In the genomic region with DNA sequence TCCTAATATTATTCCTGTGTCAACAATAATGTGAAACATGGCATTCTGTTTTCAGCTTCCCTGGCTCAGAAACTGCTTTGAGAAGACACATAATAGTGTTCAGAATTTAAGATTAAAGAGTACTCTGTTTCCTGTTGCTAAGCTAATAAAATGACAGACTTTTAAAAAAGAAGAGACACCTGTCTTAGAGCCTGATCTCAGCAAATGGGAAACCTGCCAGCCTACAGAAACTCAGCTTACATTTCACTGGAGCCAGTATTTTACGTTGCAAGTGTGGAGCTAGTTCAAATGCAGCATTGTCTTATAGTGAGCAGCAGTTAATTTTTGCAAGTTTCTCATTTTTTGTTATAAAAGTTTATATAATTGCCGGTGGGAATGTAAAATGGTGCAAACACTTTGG, we compare ENCODE assay signal across 19 cellular contexts. TPM values are rescaled to one million over a fixed set of nuclear protein-coding genes. Genes with fewer than 3 reads are reported as not detected.
DNase-seq lines count a peak whose midpoint lies in the region; ATAC-seq and TF ChIP-seq lines count a peak whose summit lies in the region.
"Had no signal": no experiment of that assay in that cellular context is flagged by ENCODE, and none has a peak within 500 bp of the region (broad histone marks: within the 10 kb centered on the region; RNA-seq: fewer than 3 reads in every experiment).

No MANE protein-coding gene starts in this region.

- H3K4me2 ChIP-seq in DND-41 (ENCODE audit: insufficient read depth, low read length): no peak overlapping the region
- H3K4me2 ChIP-seq: BLaER1 treated with 17β-estradiol and CSF1 and Interleukin-3, amounts not matched to agents 10 nM and 100 nM; GM23338 had no signal

- peaks cover 12% of the 10 kb centered on the region for H3K4me1 ChIP-seq in DND-41 (ENCODE audit: insufficient read depth, low read length)
- H3K4me1 ChIP-seq in sigmoid colon: peaks cover 0 to 62% (median 39%) of the 10 kb centered on the region in 4 donors
- H3K4me1 ChIP-seq: BLaER1 treated with 17β-estradiol and CSF1 and Interleukin-3, amounts not matched to agents 10 nM and 100 nM had no signal

- no peak overlapping the region for H2AFZ ChIP-seq in DND-41 (ENCODE audit: low read depth, low read length)
- H2AFZ ChIP-seq: GM23338 had no signal

- H3K9ac ChIP-seq in DND-41 (ENCODE audit: low read depth, low read length): no peak overlapping the region
- H3K9ac ChIP-seq: BLaER1 treated with 17β-estradiol and CSF1 and Interleukin-3, amounts not matched to agents 10 nM and 100 nM had no signal

- H3K27me3 ChIP-seq in DND-41 (ENCODE audit: insufficient read depth, low read length, poor library complexity) (no peaks in the 10 kb centered on the region), sigmoid colon (no peaks in the 10 kb centered on the region)
- H3K27me3 ChIP-seq: BLaER1 treated with 17β-estradiol and CSF1 and Interleukin-3, amounts not matched to agents 10 nM and 100 nM had no signal

- H3K27ac ChIP-seq in DND-41 (ENCODE audit: low read length) (no peak overlapping the region), sigmoid colon (peak overlapping the region in 3 of 4 donors; percentile 78 to 86 (median 83))
- H3K27ac ChIP-seq: BLaER1 treated with 17β-estradiol and CSF1 and Interleukin-3, amounts not matched to agents 10 nM and 100 nM; HL-60 had no signal

- intact Hi-C loops in sigmoid colon (cut with DNase I): loop anchor here (5.0 kb wide), 1 partner anchor 38 kb away; no protein-coding TSS in a partner anchor
- intact Hi-C loops in left cardiac atrium (cut with DNase I): no loop called here

- TF ChIP-seq CTCF in DND-41 (IDR thresholded peaks at IDR 0.05; ENCODE audit: borderline replicate concordance, extremely low read depth, low read length, poor library complexity, severe bottlenecking) (no peak), LNCaP clone FGC (IDR thresholded peaks at IDR 0.05; ENCODE audit: control insufficient read depth, extremely low read depth, insufficient read depth) (no peak), sigmoid colon (IDR thresholded peaks at IDR 0.05) (no peak)

- 0 out of 3 replicates have a peak, but pooled peaks have one; percentile 42 for ATAC-seq in DND-41 (ENCODE audit: insufficient read depth, low read depth)
- ATAC-seq in left cardiac atrium: no peak
- ATAC-seq: CD8-positive, alpha-beta T cell; GM23338 had no signal

- H3K36me3 ChIP-seq in DND-41 (ENCODE audit: insufficient read depth, low read length) (peaks cover 5% of the 10 kb centered on the region), sigmoid colon (peaks cover 0 to 10% (median 0%) of the 10 kb centered on the region in 4 donors)

- H3K9me3 ChIP-seq in DND-41 (ENCODE audit: insufficient read depth, low read length, severe bottlenecking) (no peaks in the 10 kb centered on the region), sigmoid colon (no peaks in the 10 kb centered on the region)

- TF ChIP-seq EP300 in sigmoid colon (IDR thresholded peaks at IDR 0.05): no peak

- DNase-seq in DND-41: no peak
- peak; percentile 54 for DNase-seq in LNCaP clone FGC (ENCODE audit: low read depth)
- DNase-seq in myocyte (ENCODE audit: low read depth): peak; percentile 67
- DNase-seq in sigmoid colon: no peak
- DNase-seq in stimulated activated CD4-positive, alpha-beta T cell treated with anti-CD3 and anti-CD28 coated beads, Interleukin-2, amount 100 ng/mL, for 48 hours: no peak
- DNase-seq in middle frontal gyrus (ENCODE audit: extremely low spot score, low spot score): no peak
- no peak for DNase-seq in NCI-H748 treated with DMSO at 0.1 percent for 48 hours (lab: John Stamatoyannopoulos, UW)
- no peak for DNase-seq in left cardiac atrium
- DNase-seq: Calu3; CD8-positive, alpha-beta T cell; DMS79; GF-D8; HCEC 1CT had no signal

- no peak for TF ChIP-seq POLR2A in sigmoid colon (IDR thresholded peaks at IDR 0.05)

- H3K4me3 ChIP-seq in DND-41 (ENCODE audit: low read depth in 1 of 2, low read length in 2 of 2) (no peak overlapping the region), LNCaP clone FGC (ENCODE audit: low read depth, low read length) (no peak overlapping the region), sigmoid colon (no peak overlapping the region)
- H3K4me3 ChIP-seq: BLaER1 treated with 17β-estradiol and CSF1 and Interleukin-3, amounts not matched to agents 10 nM and 100 nM; GM23338 had no signal

- H3K79me2 ChIP-seq in DND-41 (ENCODE audit: insufficient read depth, low read length): no peaks in the 10 kb centered on the region

- WGBS in sigmoid colon, 2 donors: 73 to 91% methylated on average over 2 of the region's 2 CpGs

- H4K20me1 ChIP-seq in DND-41 (ENCODE audit: insufficient read depth, low read length): no peaks in the 10 kb centered on the region
- H4K20me1 ChIP-seq: BLaER1 treated with 17β-estradiol and CSF1 and Interleukin-3, amounts not matched to agents 10 nM and 100 nM had no signal

RNA-seq across cellular contexts. Expression of a gene that starts 28.8 kb away (rescaled TPM):
- 16.9 and 29.0 TPM in 2 replicates for total RNA-seq in myocyte
- polyA plus RNA-seq in myocyte (2012): 9.8 TPM
- 100 to 1,000 TPM; 171 to 291 (median 193) TPM for total RNA-seq in sigmoid colon
- 10 to 100 TPM in 1 of 3 donors, 1 to 10 TPM in 2; 5.1 to 15.0 (median 9.4) TPM for polyA plus RNA-seq in sigmoid colon
- total RNA-seq in left cardiac atrium: 10 to 100 TPM; 15.1 to 25.4 TPM

RNA-seq across cellular contexts. Expression of a gene that starts 48.5 kb away (rescaled TPM):
- total RNA-seq in myocyte (not detected in 2 replicates), sigmoid colon (not detected), left cardiac atrium (not detected)
- not detected for polyA plus RNA-seq in myocyte (2012)
- polyA plus RNA-seq in sigmoid colon: not detected
- total RNA-seq: A172; B cell; Calu3; CD8-positive, alpha-beta T cell; HT1080 had no signal

Comparison
In these comparisons a context has a peak if more than half of its experiments do, and no peak if none do; other contexts are left out.
1. DNase-seq: peak in LNCaP clone FGC (single experiment) and myocyte (single experiment); none in DND-41 (single experiment), sigmoid colon (single experiment), stimulated activated CD4-positive, alpha-beta T cell treated with anti-CD3 and anti-CD28 coated beads, Interleukin-2, amount 100 ng/mL, for 48 hours (0 of 2), middle frontal gyrus (single experiment), NCI-H748 treated with DMSO at 0.1 percent for 48 hours (single experiment) and left cardiac atrium (single experiment).